In genomic region chr5:74075900-74076484, GRCh38 we compare ENCODE assay signal across 18 cellular contexts.
DNase-seq lines count a peak whose midpoint lies in the region; ATAC-seq and TF ChIP-seq lines count a peak whose summit lies in the region.
"Had no signal": no experiment of that assay in that cellular context is flagged by ENCODE, and none has a peak within 500 bp of the region (broad histone marks: within the 10 kb centered on the region; RNA-seq: fewer than 3 reads in every experiment).

No MANE protein-coding gene starts in this region.

- H3T11ph ChIP-seq in H9 (ENCODE audit: low read length): no peak overlapping the region

- peaks cover 73% of the 10 kb centered on the region for H3K4me1 Mint-ChIP-seq in neural progenitor cell
- H3K4me1 Mint-ChIP-seq in H9: peaks cover 13 to 20% of the 10 kb centered on the region in 2 experiments
- H3K4me1 Mint-ChIP-seq: activated CD4-positive, alpha-beta memory T cell treated with anti-CD3 and anti-CD28 coated beads, Interleukin-2, amount 10 ng/mL, durations not matched to agents 7 days and 5 days; CD4-positive, alpha-beta memory T cell; naive B cell had no signal

- H3K18ac ChIP-seq in H9 (ENCODE audit: insufficient read length, low read depth, low read length): no peak overlapping the region

- H3K9me3 Mint-ChIP-seq in neural progenitor cell: peaks cover 9% of the 10 kb centered on the region
- no peaks in the 10 kb centered on the region; a peak in 1 of 5 replicates for H3K9me3 Mint-ChIP-seq in H9
- H3K9me3 Mint-ChIP-seq: activated CD4-positive, alpha-beta memory T cell treated with anti-CD3 and anti-CD28 coated beads, Interleukin-2, amount 10 ng/mL, durations not matched to agents 7 days and 5 days; activated T-cell treated with anti-CD3 and anti-CD28 coated beads, Interleukin-2, amount 50 U/mL, for 24 hours; naive B cell had no signal

- H3K27me3 Mint-ChIP-seq in neural progenitor cell (ENCODE audit: insufficient read depth, low read depth): peaks cover 33% of the 10 kb centered on the region
- no peaks in the 10 kb centered on the region for H3K27me3 Mint-ChIP-seq in H9 (ENCODE audit: low read depth)

- H3K4me3 ChIP-seq in Loucy (ENCODE audit: low read length, poor library complexity, severe bottlenecking) (no peak overlapping the region), breast epithelium (no peak overlapping the region), neural progenitor cell (peak overlapping the region; percentile 9)
- H3K4me3 ChIP-seq: dorsolateral prefrontal cortex, lower lobe of right lung, upper lobe of left lung had no signal

- H3K9ac ChIP-seq in Loucy (ENCODE audit: low read depth, low read length, poor library complexity, severe bottlenecking) (no peak overlapping the region), neural progenitor cell (no peak overlapping the region), H9 (ENCODE audit: extremely low read depth, insufficient read length, low read length) (no peak overlapping the region)

- H3K36me3 Mint-ChIP-seq in neural progenitor cell: peaks cover 7% of the 10 kb centered on the region
- H3K36me3 Mint-ChIP-seq in H9 (ENCODE audit: insufficient read depth in 1 of 3, low read depth in 3 of 3): no peaks in the 10 kb centered on the region
- H3K36me3 Mint-ChIP-seq: CD4-positive, alpha-beta memory T cell; naive B cell had no signal

- DNase-seq in DMS53 (lab: John Stamatoyannopoulos, UW) (peak; percentile 69), breast epithelium (ENCODE audit: low spot score in 2 of 2) (no peak), neural progenitor cell (ENCODE audit: low spot score) (no peak), H9 (no peak), NCI-H2107 treated with DMSO at 0.1 percent for 48 hours (lab: John Stamatoyannopoulos, UW; ENCODE audit: unreplicated experiment) (no peak)
- no peak for DNase-seq in activated CD4-positive, alpha-beta T cell treated with anti-CD3 and anti-CD28 coated beads, Interleukin-2, amount 50 U/mL, for 4 hours
- DNase-seq: activated CD4-positive, alpha-beta memory T cell treated with anti-CD3 and anti-CD28 coated beads, Interleukin-2, amount 10 ng/mL, durations not matched to agents 7 days and 5 days; activated naive CD4-positive, alpha-beta T cell treated with anti-CD3 and anti-CD28 coated beads, Interleukin-2, amount 50 U/mL, for 16 hours; activated T-cell treated with anti-CD3 and anti-CD28 coated beads, Interleukin-2, amount 50 U/mL, for 24 hours; CD4-positive, alpha-beta memory T cell; dorsolateral prefrontal cortex; lower lobe of right lung; naive B cell; NCI-H187 treated with DMSO at 0.1 percent for 48 hours; stimulated activated naive CD4-positive, alpha-beta T cell; upper lobe of left lung had no signal

- H3K23ac ChIP-seq in H9 (ENCODE audit: insufficient read length, low read depth, low read length): no peak overlapping the region

- ATAC-seq in GM21619 (IDR thresholded peaks at IDR 0.05; ENCODE audit: unreplicated experiment): no peak

- H3K23me2 ChIP-seq in H9 (ENCODE audit: insufficient read length, low read depth, low read length, poor library complexity, severe bottlenecking): no peaks in the 10 kb centered on the region

- peak overlapping the region; percentile 59 for H2AFZ ChIP-seq in Loucy (ENCODE audit: low read length)
- H2AFZ ChIP-seq in neural progenitor cell (replicated peaks): no peak overlapping the region
- no peak overlapping the region for H2AFZ ChIP-seq in H9 (ENCODE audit: low read length)

- H3K4me1 ChIP-seq in Loucy (ENCODE audit: insufficient read depth, low read length, poor library complexity, severe bottlenecking) (peaks cover 55% of the 10 kb centered on the region), breast epithelium (no peaks in the 10 kb centered on the region), neural progenitor cell (peaks cover 44% of the 10 kb centered on the region), H9 (ENCODE audit: insufficient read depth, low read length) (no peaks in the 10 kb centered on the region)
- H3K4me1 ChIP-seq: lower lobe of right lung had no signal

- H4K91ac ChIP-seq in H9 (ENCODE audit: insufficient read length, low read depth, low read length): no peak overlapping the region

- H3K36me3 ChIP-seq in Loucy (ENCODE audit: insufficient read depth, low read length): no peaks in the 10 kb centered on the region
- no peaks in the 10 kb centered on the region for H3K36me3 ChIP-seq in breast epithelium
- no peaks in the 10 kb centered on the region for H3K36me3 ChIP-seq in neural progenitor cell
- H3K36me3 ChIP-seq: lower lobe of right lung, upper lobe of left lung had no signal

- H3F3A ChIP-seq in Loucy (ENCODE audit: low read depth): 0 out of 2 replicates have a peak, but pooled peaks cover 2% of the 10 kb centered on the region
- H3F3A ChIP-seq in neural progenitor cell (ENCODE audit: low read depth): peaks cover 25% of the 10 kb centered on the region

- H2BK5ac ChIP-seq in H9 (ENCODE audit: insufficient read length, low read length): no peak overlapping the region

- H3K56ac ChIP-seq in H9 (ENCODE audit: insufficient read length, low read depth, low read length): no peak overlapping the region

- no peak overlapping the region for H2BK15ac ChIP-seq in H9 (ENCODE audit: low read depth, low read length)

- intact Hi-C loops in breast epithelium (cut with DNase I; ENCODE audit: low total_unique reads): no loop called here

- peak overlapping the region; percentile 4 for H3K4me2 ChIP-seq in Loucy (ENCODE audit: low read depth, low read length, poor library complexity, severe bottlenecking)
- H3K4me2 ChIP-seq in neural progenitor cell: peak overlapping the region; percentile 58
- H3K4me2 ChIP-seq in H9 (ENCODE audit: insufficient read depth, insufficient read length, low read length): no peak overlapping the region

- H3K9me2 ChIP-seq in Loucy (replicated peaks; ENCODE audit: low read depth, low read length): no peaks in the 10 kb centered on the region

- H4K8ac ChIP-seq in H9 (replicated peaks; ENCODE audit: insufficient read length, low read depth, low read length): no peak overlapping the region

- no peak for TF ChIP-seq POLR2A in breast epithelium (IDR thresholded peaks at IDR 0.05)

- H3K9me3 ChIP-seq in Loucy (ENCODE audit: insufficient read depth, low read depth, low read length): no peaks in the 10 kb centered on the region
- no peaks in the 10 kb centered on the region for H3K9me3 ChIP-seq in breast epithelium
- H3K9me3 ChIP-seq in neural progenitor cell (ENCODE audit: low read depth): no peaks in the 10 kb centered on the region
- H3K9me3 ChIP-seq in H9 (ENCODE audit: control insufficient read depth, low read depth, low read length): no peaks in the 10 kb centered on the region
- H3K9me3 ChIP-seq: lower lobe of right lung, upper lobe of left lung had no signal

- TF ChIP-seq CTCF in Loucy (conservative IDR thresholded peaks at IDR 0.05; ENCODE audit: low read length) (no peak), breast epithelium (IDR thresholded peaks at IDR 0.05) (no peak), neural progenitor cell (IDR thresholded peaks at IDR 0.05) (no peak), H9 (conservative IDR thresholded peaks at IDR 0.05) (no peak)

- H3K27ac ChIP-seq in breast epithelium: peak overlapping the region; percentile 45 to 51
- H3K27ac ChIP-seq in neural progenitor cell: no peak overlapping the region
- H3K27ac ChIP-seq in H9 (ENCODE audit: insufficient read length, low read depth, low read length): no peak overlapping the region
- H3K27ac ChIP-seq: dorsolateral prefrontal cortex, lower lobe of right lung had no signal

- no peaks in the 10 kb centered on the region for H4K20me1 ChIP-seq in Loucy (ENCODE audit: insufficient read depth, low read length, poor library complexity, severe bottlenecking)
- no peaks in the 10 kb centered on the region for H4K20me1 ChIP-seq in neural progenitor cell (ENCODE audit: low read depth)
- H4K20me1 ChIP-seq in H9 (ENCODE audit: control insufficient read depth, insufficient read depth, insufficient read length): no peaks in the 10 kb centered on the region

- no peak overlapping the region for H2BK120ac ChIP-seq in H9 (ENCODE audit: low read depth, low read length, poor library complexity, severe bottlenecking)

- H3K79me2 ChIP-seq in Loucy (ENCODE audit: insufficient read depth, low read length) (no peaks in the 10 kb centered on the region), neural progenitor cell (ENCODE audit: low read depth) (no peaks in the 10 kb centered on the region), H9 (ENCODE audit: insufficient read depth, low read length) (no peaks in the 10 kb centered on the region)

- WGBS in H9 (ENCODE audit: extremely low coverage, insufficient read length, low lambda C conversion rate): no CpG with 5 or more reads among the region's 2 CpGs

- H3K14ac ChIP-seq in H9 (ENCODE audit: insufficient read depth, low read length): no peak overlapping the region

- H2BK12ac ChIP-seq in H9 (ENCODE audit: insufficient read length, low read depth, low read length): no peak overlapping the region

- no peak overlapping the region for H3K27ac Mint-ChIP-seq in neural progenitor cell
- no peak overlapping the region; a peak in 1 of 7 replicates for H3K27ac Mint-ChIP-seq in H9
- H3K27ac Mint-ChIP-seq: activated CD4-positive, alpha-beta memory T cell treated with anti-CD3 and anti-CD28 coated beads, Interleukin-2, amount 10 ng/mL, durations not matched to agents 7 days and 5 days; activated T-cell treated with anti-CD3 and anti-CD28 coated beads, Interleukin-2, amount 50 U/mL, for 24 hours; CD4-positive, alpha-beta memory T cell; naive B cell had no signal

- H3K4me3 Mint-ChIP-seq in neural progenitor cell (peak overlapping the region; percentile 6), H9 (0 out of 5 replicates have a peak overlapping the region, but pooled peaks of 1 of the 2 experiments have one; percentile 2)
- H3K4me3 Mint-ChIP-seq: activated CD4-positive, alpha-beta memory T cell treated with anti-CD3 and anti-CD28 coated beads, Interleukin-2, amount 10 ng/mL, durations not matched to agents 7 days and 5 days; activated T-cell treated with anti-CD3 and anti-CD28 coated beads, Interleukin-2, amount 50 U/mL, for 24 hours; CD4-positive, alpha-beta memory T cell; naive B cell had no signal

- H2BK20ac ChIP-seq in H9 (ENCODE audit: low read depth, low read length, poor library complexity, severe bottlenecking): no peak overlapping the region

- no peak overlapping the region for H3K4ac ChIP-seq in H9 (ENCODE audit: low read depth, low read length)

- no peaks in the 10 kb centered on the region for H3K79me1 ChIP-seq in H9 (ENCODE audit: insufficient read depth, low read depth, low read length, poor library complexity, severe bottlenecking)

- no peak overlapping the region for H4K5ac ChIP-seq in H9 (ENCODE audit: insufficient read length, low read depth, low read length)

- no peaks in the 10 kb centered on the region for H3K27me3 ChIP-seq in Loucy (ENCODE audit: insufficient read depth, low read length, poor library complexity, severe bottlenecking)
- no peaks in the 10 kb centered on the region for H3K27me3 ChIP-seq in breast epithelium
- no peaks in the 10 kb centered on the region for H3K27me3 ChIP-seq in neural progenitor cell
- H3K27me3 ChIP-seq in H9 (ENCODE audit: insufficient read depth, low read length): no peaks in the 10 kb centered on the region
- H3K27me3 ChIP-seq: dorsolateral prefrontal cortex, upper lobe of left lung had no signal

- H2AK5ac ChIP-seq in H9 (ENCODE audit: insufficient read length, low read length): no peak overlapping the region

Comparison
In these comparisons a context has a peak if more than half of its experiments do, and no peak if none do; other contexts are left out.
1. H3K27ac ChIP-seq: peak in breast epithelium (2 of 2); none in neural progenitor cell (single experiment) and H9 (single experiment).